Comparison of ENCODE assay signal across 1 cellular context in the genomic region with DNA sequence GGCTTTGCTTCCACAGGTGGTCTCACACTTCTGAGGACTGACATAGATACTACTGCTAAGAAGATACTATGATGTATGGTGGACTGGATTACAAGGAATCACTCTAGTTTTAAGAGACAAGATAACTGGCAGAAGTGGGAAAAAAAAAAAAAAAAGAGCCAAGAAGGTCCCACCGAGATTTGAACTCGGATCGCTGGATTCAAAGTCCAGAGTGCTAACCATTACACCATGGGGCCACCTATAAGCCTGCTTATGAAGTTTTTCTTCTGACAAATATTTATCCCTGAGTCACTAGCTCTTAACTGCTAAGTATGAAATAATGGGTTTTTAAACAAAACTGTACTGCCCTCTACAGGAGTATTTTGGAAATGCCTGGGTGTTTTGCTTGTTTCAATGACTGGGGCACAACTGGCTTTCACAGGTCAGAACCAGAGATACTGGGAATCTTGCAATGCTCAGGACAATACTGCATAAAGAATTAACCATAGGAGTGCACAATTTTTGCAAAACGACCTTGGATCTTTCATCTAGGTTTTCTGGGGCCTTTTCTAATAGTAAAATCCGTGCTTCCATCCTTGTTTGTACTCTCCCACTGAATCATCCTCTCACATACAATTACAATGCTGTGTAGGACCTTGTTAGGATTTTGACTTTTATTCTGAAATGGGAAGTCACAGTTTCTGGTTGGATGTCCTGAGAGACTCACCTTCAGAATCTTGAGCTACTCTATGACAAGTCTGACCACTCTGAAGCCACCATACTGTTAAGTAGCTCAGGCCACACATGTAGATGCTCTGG.
TF ChIP-seq lines count a peak whose summit lies in the region.

No MANE protein-coding gene starts in this region.

TF ChIP-seq in K562, 482 proteins besides CTCF, POLR2A, EP300 and RAD21 (continued from another document and continues in another):
- TF ChIP-seq SAFB2 (IDR thresholded peaks at IDR 0.05; ENCODE audit: borderline replicate concordance, low read depth, low read length, severe bottlenecking) (no peak), RFX7 (CRISPR knock-in tag; IDR thresholded peaks at IDR 0.05) (no peak), NFATC3 (IDR thresholded peaks at IDR 0.05) (no peak), NCOA6 (IDR thresholded peaks at IDR 0.05) (no peak), CTBP1 (IDR thresholded peaks at IDR 0.05; ENCODE audit: borderline replicate concordance) (no peak; the same call in 1 of the 2 replicates), KAT8 (IDR thresholded peaks at IDR 0.05; ENCODE audit: low read depth) (no peak), FOXJ2 (tag; IDR thresholded peaks at IDR 0.05) (no peak), SREBF2 (CRISPR knock-in tag; IDR thresholded peaks at IDR 0.05) (no peak), SNIP1 (IDR thresholded peaks at IDR 0.05; ENCODE audit: low read depth) (no peak), ZEB2 (IDR thresholded peaks at IDR 0.05) (no peak; the same call in 1 of the 2 replicates), EZH2 (IDR thresholded peaks at IDR 0.05; ENCODE audit: borderline replicate concordance, low read depth, low read length) (no peak), HDAC8 (tag; IDR thresholded peaks at IDR 0.05) (no peak), FOXK2 (conservative IDR thresholded peaks at IDR 0.05 in 1 of 2, IDR thresholded peaks at IDR 0.05 in 1 of 2; ENCODE audit: low read depth in 2 of 2) (peak; percentile 83 to 88), NONO (IDR thresholded peaks at IDR 0.05; ENCODE audit: low read depth in 2 of 2, low read length in 1 of 2) (no peak), TCF3 (CRISPR knock-in tag; IDR thresholded peaks at IDR 0.05) (no peak), HIVEP1 (CRISPR knock-in tag; IDR thresholded peaks at IDR 0.05) (no peak), ZNF174 (CRISPR knock-in tag; IDR thresholded peaks at IDR 0.05) (peak; percentile 63; the same call in 1 of the 2 replicates), RBM14 (IDR thresholded peaks at IDR 0.05; ENCODE audit: borderline replicate concordance, insufficient read depth, low read depth, low read length) (no peak), ESRRA (IDR thresholded peaks at IDR 0.05; ENCODE audit: borderline replicate concordance, low read depth) (no peak), ZNF583 (CRISPR knock-in tag; IDR thresholded peaks at IDR 0.05) (no peak), CBX3 (IDR thresholded peaks at IDR 0.05; ENCODE audit: borderline replicate concordance in 1 of 2, low read length in 2 of 2) (peak in 1 of 2 experiments; percentile 86; a peak in 1 of 3 replicates), BRF1 (IDR thresholded peaks at IDR 0.05; ENCODE audit: borderline replicate concordance, extremely low read depth, insufficient read length) (no peak), RB1 (IDR thresholded peaks at IDR 0.05; ENCODE audit: low read depth) (peak; percentile 77), RFX1 (IDR thresholded peaks at IDR 0.05) (no peak), ZNF444 (CRISPR knock-in tag; IDR thresholded peaks at IDR 0.05) (no peak), FOS (IDR thresholded peaks at IDR 0.05; ENCODE audit: extremely low read depth, insufficient read length) (no peak), ZNF586 (CRISPR knock-in tag; conservative IDR thresholded peaks at IDR 0.05) (no peak), MTA3 (IDR thresholded peaks at IDR 0.05; ENCODE audit: borderline replicate concordance) (peak; percentile 57; the same call in 1 of the 2 replicates), KLF16 (IDR thresholded peaks at IDR 0.05) (peak; percentile 81), RBM17 (IDR thresholded peaks at IDR 0.05; ENCODE audit: borderline replicate concordance, low read depth, low read length) (no peak)
- TF ChIP-seq, protein P1, sequence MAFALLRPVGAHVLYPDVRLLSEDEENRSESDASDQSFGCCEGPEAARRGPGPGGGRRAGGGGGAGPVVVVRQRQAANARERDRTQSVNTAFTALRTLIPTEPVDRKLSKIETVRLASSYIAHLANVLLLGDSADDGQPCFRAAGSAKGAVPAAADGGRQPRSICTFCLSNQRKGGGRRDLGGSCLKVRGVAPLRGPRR (CRISPR knock-in tag; IDR thresholded peaks at IDR 0.05): 0 out of 2 replicates have a peak, but pooled peaks have one; percentile 80
- TF ChIP-seq, protein P2, sequence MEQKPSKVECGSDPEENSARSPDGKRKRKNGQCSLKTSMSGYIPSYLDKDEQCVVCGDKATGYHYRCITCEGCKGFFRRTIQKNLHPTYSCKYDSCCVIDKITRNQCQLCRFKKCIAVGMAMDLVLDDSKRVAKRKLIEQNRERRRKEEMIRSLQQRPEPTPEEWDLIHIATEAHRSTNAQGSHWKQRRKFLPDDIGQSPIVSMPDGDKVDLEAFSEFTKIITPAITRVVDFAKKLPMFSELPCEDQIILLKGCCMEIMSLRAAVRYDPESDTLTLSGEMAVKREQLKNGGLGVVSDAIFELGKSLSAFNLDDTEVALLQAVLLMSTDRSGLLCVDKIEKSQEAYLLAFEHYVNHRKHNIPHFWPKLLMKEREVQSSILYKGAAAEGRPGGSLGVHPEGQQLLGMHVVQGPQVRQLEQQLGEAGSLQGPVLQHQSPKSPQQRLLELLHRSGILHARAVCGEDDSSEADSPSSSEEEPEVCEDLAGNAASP (IDR thresholded peaks at IDR 0.05): no peak
- TF ChIP-seq, protein P3, sequence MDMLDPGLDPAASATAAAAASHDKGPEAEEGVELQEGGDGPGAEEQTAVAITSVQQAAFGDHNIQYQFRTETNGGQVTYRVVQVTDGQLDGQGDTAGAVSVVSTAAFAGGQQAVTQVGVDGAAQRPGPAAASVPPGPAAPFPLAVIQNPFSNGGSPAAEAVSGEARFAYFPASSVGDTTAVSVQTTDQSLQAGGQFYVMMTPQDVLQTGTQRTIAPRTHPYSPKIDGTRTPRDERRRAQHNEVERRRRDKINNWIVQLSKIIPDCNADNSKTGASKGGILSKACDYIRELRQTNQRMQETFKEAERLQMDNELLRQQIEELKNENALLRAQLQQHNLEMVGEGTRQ (CRISPR knock-in tag; IDR thresholded peaks at IDR 0.05): no peak
- TF ChIP-seq, protein P4, sequence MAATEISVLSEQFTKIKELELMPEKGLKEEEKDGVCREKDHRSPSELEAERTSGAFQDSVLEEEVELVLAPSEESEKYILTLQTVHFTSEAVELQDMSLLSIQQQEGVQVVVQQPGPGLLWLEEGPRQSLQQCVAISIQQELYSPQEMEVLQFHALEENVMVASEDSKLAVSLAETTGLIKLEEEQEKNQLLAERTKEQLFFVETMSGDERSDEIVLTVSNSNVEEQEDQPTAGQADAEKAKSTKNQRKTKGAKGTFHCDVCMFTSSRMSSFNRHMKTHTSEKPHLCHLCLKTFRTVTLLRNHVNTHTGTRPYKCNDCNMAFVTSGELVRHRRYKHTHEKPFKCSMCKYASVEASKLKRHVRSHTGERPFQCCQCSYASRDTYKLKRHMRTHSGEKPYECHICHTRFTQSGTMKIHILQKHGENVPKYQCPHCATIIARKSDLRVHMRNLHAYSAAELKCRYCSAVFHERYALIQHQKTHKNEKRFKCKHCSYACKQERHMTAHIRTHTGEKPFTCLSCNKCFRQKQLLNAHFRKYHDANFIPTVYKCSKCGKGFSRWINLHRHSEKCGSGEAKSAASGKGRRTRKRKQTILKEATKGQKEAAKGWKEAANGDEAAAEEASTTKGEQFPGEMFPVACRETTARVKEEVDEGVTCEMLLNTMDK (IDR thresholded peaks at IDR 0.05; ENCODE audit: borderline replicate concordance, insufficient read depth, low read depth, low read length, poor library complexity, severe bottlenecking): no peak
- TF ChIP-seq, protein P5, sequence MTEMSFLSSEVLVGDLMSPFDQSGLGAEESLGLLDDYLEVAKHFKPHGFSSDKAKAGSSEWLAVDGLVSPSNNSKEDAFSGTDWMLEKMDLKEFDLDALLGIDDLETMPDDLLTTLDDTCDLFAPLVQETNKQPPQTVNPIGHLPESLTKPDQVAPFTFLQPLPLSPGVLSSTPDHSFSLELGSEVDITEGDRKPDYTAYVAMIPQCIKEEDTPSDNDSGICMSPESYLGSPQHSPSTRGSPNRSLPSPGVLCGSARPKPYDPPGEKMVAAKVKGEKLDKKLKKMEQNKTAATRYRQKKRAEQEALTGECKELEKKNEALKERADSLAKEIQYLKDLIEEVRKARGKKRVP (CRISPR knock-in tag; IDR thresholded peaks at IDR 0.05): peak; percentile 20; the same call in 1 of the 2 replicates
- TF ChIP-seq, protein P6, sequence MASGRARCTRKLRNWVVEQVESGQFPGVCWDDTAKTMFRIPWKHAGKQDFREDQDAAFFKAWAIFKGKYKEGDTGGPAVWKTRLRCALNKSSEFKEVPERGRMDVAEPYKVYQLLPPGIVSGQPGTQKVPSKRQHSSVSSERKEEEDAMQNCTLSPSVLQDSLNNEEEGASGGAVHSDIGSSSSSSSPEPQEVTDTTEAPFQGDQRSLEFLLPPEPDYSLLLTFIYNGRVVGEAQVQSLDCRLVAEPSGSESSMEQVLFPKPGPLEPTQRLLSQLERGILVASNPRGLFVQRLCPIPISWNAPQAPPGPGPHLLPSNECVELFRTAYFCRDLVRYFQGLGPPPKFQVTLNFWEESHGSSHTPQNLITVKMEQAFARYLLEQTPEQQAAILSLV (tag; IDR thresholded peaks at IDR 0.05): 0 out of 2 replicates have a peak, but pooled peaks have one; percentile 27
- TF ChIP-seq, protein P7, sequence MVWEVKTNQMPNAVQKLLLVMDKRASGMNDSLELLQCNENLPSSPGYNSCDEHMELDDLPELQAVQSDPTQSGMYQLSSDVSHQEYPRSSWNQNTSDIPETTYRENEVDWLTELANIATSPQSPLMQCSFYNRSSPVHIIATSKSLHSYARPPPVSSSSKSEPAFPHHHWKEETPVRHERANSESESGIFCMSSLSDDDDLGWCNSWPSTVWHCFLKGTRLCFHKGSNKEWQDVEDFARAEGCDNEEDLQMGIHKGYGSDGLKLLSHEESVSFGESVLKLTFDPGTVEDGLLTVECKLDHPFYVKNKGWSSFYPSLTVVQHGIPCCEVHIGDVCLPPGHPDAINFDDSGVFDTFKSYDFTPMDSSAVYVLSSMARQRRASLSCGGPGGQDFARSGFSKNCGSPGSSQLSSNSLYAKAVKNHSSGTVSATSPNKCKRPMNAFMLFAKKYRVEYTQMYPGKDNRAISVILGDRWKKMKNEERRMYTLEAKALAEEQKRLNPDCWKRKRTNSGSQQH (CRISPR knock-in tag; IDR thresholded peaks at IDR 0.05): no peak
- TF ChIP-seq, protein P8, sequence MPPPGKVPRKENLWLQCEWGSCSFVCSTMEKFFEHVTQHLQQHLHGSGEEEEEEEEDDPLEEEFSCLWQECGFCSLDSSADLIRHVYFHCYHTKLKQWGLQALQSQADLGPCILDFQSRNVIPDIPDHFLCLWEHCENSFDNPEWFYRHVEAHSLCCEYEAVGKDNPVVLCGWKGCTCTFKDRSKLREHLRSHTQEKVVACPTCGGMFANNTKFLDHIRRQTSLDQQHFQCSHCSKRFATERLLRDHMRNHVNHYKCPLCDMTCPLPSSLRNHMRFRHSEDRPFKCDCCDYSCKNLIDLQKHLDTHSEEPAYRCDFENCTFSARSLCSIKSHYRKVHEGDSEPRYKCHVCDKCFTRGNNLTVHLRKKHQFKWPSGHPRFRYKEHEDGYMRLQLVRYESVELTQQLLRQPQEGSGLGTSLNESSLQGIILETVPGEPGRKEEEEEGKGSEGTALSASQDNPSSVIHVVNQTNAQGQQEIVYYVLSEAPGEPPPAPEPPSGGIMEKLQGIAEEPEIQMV (tag; conservative IDR thresholded peaks at IDR 0.05; ENCODE audit: low read depth): no peak
- TF ChIP-seq, protein P9, sequence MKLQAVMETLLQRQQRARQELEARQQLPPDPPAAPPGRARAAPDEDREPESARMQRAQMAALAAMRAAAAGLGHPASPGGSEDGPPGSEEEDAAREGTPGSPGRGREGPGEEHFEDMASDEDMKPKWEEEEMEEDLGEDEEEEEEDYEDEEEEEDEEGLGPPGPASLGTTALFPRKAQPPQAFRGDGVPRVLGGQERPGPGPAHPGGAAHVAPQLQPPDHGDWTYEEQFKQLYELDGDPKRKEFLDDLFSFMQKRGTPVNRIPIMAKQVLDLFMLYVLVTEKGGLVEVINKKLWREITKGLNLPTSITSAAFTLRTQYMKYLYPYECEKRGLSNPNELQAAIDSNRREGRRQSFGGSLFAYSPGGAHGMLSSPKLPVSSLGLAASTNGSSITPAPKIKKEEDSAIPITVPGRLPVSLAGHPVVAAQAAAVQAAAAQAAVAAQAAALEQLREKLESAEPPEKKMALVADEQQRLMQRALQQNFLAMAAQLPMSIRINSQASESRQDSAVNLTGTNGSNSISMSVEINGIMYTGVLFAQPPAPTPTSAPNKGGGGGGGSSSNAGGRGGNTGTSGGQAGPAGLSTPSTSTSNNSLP (IDR thresholded peaks at IDR 0.05; ENCODE audit: borderline replicate concordance, low read depth, low read length): peak; percentile 86; the same call in 1 of the 2 replicates
- TF ChIP-seq, protein P10, sequence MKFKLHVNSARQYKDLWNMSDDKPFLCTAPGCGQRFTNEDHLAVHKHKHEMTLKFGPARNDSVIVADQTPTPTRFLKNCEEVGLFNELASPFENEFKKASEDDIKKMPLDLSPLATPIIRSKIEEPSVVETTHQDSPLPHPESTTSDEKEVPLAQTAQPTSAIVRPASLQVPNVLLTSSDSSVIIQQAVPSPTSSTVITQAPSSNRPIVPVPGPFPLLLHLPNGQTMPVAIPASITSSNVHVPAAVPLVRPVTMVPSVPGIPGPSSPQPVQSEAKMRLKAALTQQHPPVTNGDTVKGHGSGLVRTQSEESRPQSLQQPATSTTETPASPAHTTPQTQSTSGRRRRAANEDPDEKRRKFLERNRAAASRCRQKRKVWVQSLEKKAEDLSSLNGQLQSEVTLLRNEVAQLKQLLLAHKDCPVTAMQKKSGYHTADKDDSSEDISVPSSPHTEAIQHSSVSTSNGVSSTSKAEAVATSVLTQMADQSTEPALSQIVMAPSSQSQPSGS (CRISPR knock-in tag; IDR thresholded peaks at IDR 0.05): no peak
